ENCODE assay signal across 8 cellular contexts in the genomic region with DNA sequence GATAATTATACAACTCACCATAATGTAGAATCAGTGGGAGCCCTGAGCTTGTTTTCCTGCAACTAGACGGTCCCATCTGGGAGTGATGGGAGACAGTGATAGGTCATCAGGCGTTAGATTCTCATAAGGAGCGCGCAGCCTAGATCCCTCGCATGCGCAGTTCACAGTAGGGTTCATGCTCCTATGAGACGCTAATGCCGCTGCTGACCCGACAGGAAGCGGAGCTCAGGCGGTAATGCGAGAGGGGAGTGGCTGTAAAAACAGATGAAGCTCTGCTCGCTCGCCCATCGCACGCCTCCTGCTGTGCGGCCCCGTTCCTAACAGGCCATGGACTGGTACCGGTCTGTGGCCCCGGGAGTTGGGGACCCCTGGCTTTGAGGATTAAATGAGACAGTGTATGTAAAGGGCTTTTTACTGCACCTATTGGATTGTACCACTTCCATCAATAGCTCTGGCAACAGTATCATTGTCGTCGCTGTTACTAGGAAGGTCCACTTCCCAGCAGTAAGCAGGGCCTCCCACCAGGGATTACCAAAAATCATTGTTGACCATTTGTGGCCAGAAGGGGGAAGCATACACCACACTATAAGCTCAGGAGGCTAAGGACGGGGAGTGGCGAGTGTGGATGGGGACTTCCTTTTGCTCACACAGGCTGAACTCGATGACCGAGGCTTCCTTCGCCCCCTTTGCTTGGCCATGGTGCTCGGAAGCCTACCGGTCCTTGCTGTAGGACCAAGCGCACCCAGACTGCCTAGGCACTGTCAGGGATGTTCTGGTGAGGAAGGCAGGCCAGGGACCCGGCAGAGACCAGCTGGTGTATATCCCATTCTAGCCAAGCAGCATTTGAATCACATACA. TPM values are rescaled to one million over a fixed set of nuclear protein-coding genes. Genes with fewer than 3 reads are reported as not detected.
A peak's percentile ranks its signal among the peaks of the same experiment; 100 is the strongest.
DNase-seq lines count a peak whose midpoint lies in the region; ATAC-seq and TF ChIP-seq lines count a peak whose summit lies in the region.

No MANE protein-coding gene starts in this region.

- TF ChIP-seq POLR2A in Peyer's patch (IDR thresholded peaks at IDR 0.05), result peak in 1 of 2 donors; percentile 59

- no peaks in the 10 kb centered on the region for H3K27me3 ChIP-seq in Peyer's patch

- H3K9me3 ChIP-seq in Peyer's patch, result no peaks in the 10 kb centered on the region

- peaks cover 0 to 5% (median 2%) of the 10 kb centered on the region in 4 donors for H3K4me1 ChIP-seq in Peyer's patch

- no peaks in the 10 kb centered on the region for H3K9me3 Mint-ChIP-seq in activated T-helper 2 cell treated with anti-CD3 and anti-CD28 coated beads, Interferon-gamma antibody, Interleukin-2, Interleukin-4, amounts not matched to agents 10 μg/mL and 5 μg/mL and 100 μg/mL, durations not matched to agents 14 hours and 24 hours and 36 hours
- H3K9me3 Mint-ChIP-seq in natural killer cell treated with Interleukin-12 subunit alpha and Interleukin-12 subunit beta and Interleukin-15 and Interleukin-18, amount 100 ng/mL, for 72 hours, result no peaks in the 10 kb centered on the region

- H3K36me3 ChIP-seq in Peyer's patch, result no peaks in the 10 kb centered on the region

- H3K27ac ChIP-seq in Peyer's patch, result peak overlapping the region; percentile 77 to 95 (median 83)

- in situ Hi-C loops in KBM-7 (cut with MboI; ENCODE audit: low pct_unique_long_range_greater_than_20kb, low sequenced_read_pairs), result no loop called here

- TF ChIP-seq CTCF in Peyer's patch (IDR thresholded peaks at IDR 0.05) (peak; percentile 52 to 93 (median 77)), fibroblast of pulmonary artery (IDR thresholded peaks at IDR 0.05; ENCODE audit: low read length, missing control alignments) (peak; percentile 57)

- H3K27ac Mint-ChIP-seq in activated T-helper 2 cell treated with anti-CD3 and anti-CD28 coated beads, Interferon-gamma antibody, Interleukin-2, Interleukin-4, amounts not matched to agents 10 μg/mL and 5 μg/mL and 100 μg/mL, durations not matched to agents 14 hours and 24 hours and 36 hours, result peak overlapping the region; percentile 85
- H3K27ac Mint-ChIP-seq in natural killer cell treated with Interleukin-12 subunit alpha and Interleukin-12 subunit beta and Interleukin-15 and Interleukin-18, amount 100 ng/mL, for 72 hours, result peak overlapping the region; percentile 85 to 97

- H3K4me3 ChIP-seq in Peyer's patch, result peak overlapping the region; percentile 18 to 52 (median 34)
- peak overlapping the region; percentile 49 for H3K4me3 ChIP-seq in fibroblast of pulmonary artery (replicated peaks; ENCODE audit: low read depth, low read length)

- ATAC-seq in GM21737 (IDR thresholded peaks at IDR 0.05; ENCODE audit: unreplicated experiment), result peak; percentile 97
- peak; percentile 97 to 98 for ATAC-seq in natural killer cell treated with Interleukin-12 subunit alpha and Interleukin-12 subunit beta and Interleukin-15 and Interleukin-18, amount 100 ng/mL, for 72 hours

- peaks cover 15% of the 10 kb centered on the region for H3K4me1 Mint-ChIP-seq in activated T-helper 2 cell treated with anti-CD3 and anti-CD28 coated beads, Interferon-gamma antibody, Interleukin-2, Interleukin-4, amounts not matched to agents 10 μg/mL and 5 μg/mL and 100 μg/mL, durations not matched to agents 14 hours and 24 hours and 36 hours (ENCODE audit: low read depth)
- peaks cover 13% of the 10 kb centered on the region in 2 donors for H3K4me1 Mint-ChIP-seq in natural killer cell treated with Interleukin-12 subunit alpha and Interleukin-12 subunit beta and Interleukin-15 and Interleukin-18, amount 100 ng/mL, for 72 hours (ENCODE audit: low read depth in 2 of 2)

- intact Hi-C loops in activated T-helper 2 cell treated with anti-CD3 and anti-CD28 coated beads, Interferon-gamma antibody, Interleukin-2, Interleukin-4, amounts not matched to agents 10 μg/mL and 5 μg/mL and 100 μg/mL, durations not matched to agents 14 hours and 24 hours and 36 hours (cut with micrococcal nuclease), result loop anchor here (1.0 to 10.0 kb wide), 7 partner anchors 27 to 742 kb away; a partner anchor contains a TSS

- H3K4me3 Mint-ChIP-seq in activated T-helper 2 cell treated with anti-CD3 and anti-CD28 coated beads, Interferon-gamma antibody, Interleukin-2, Interleukin-4, amounts not matched to agents 10 μg/mL and 5 μg/mL and 100 μg/mL, durations not matched to agents 14 hours and 24 hours and 36 hours (ENCODE audit: low read depth), result peak overlapping the region; percentile 80
- peak overlapping the region; percentile 89 for H3K4me3 Mint-ChIP-seq in natural killer cell treated with Interleukin-12 subunit alpha and Interleukin-12 subunit beta and Interleukin-15 and Interleukin-18, amount 100 ng/mL, for 72 hours

- H3K27me3 Mint-ChIP-seq in activated T-helper 2 cell treated with anti-CD3 and anti-CD28 coated beads, Interferon-gamma antibody, Interleukin-2, Interleukin-4, amounts not matched to agents 10 μg/mL and 5 μg/mL and 100 μg/mL, durations not matched to agents 14 hours and 24 hours and 36 hours (ENCODE audit: low read depth), result peaks cover 8% of the 10 kb centered on the region
- H3K27me3 Mint-ChIP-seq in natural killer cell treated with Interleukin-12 subunit alpha and Interleukin-12 subunit beta and Interleukin-15 and Interleukin-18, amount 100 ng/mL, for 72 hours, result no peaks in the 10 kb centered on the region

- no peaks in the 10 kb centered on the region for H3K36me3 Mint-ChIP-seq in activated T-helper 2 cell treated with anti-CD3 and anti-CD28 coated beads, Interferon-gamma antibody, Interleukin-2, Interleukin-4, amounts not matched to agents 10 μg/mL and 5 μg/mL and 100 μg/mL, durations not matched to agents 14 hours and 24 hours and 36 hours (ENCODE audit: low read depth)
- no peaks in the 10 kb centered on the region for H3K36me3 Mint-ChIP-seq in natural killer cell treated with Interleukin-12 subunit alpha and Interleukin-12 subunit beta and Interleukin-15 and Interleukin-18, amount 100 ng/mL, for 72 hours

- DNase-seq in DMS79 (lab: John Stamatoyannopoulos, UW) (peak; percentile 73), KBM-7 (peak; percentile 93), Peyer's patch (peak; percentile 81 to 94 (median 82)), fibroblast of pulmonary artery (ENCODE audit: low read depth) (peak; percentile 94)
- peak; percentile 71 for DNase-seq in activated T-helper 2 cell treated with anti-CD3 and anti-CD28 coated beads, Interferon-gamma antibody, Interleukin-2, Interleukin-4, amounts not matched to agents 10 μg/mL and 5 μg/mL and 100 μg/mL, durations not matched to agents 14 hours and 24 hours and 36 hours (ENCODE audit: low spot score)
- peak; percentile 92 for DNase-seq in natural killer cell treated with Interleukin-12 subunit alpha and Interleukin-12 subunit beta and Interleukin-15 and Interleukin-18, amount 100 ng/mL, for 72 hours (ENCODE audit: low spot score)
- DNase-seq in stimulated activated naive CD4-positive, alpha-beta T cell (lab: John Stamatoyannopoulos, UW), result peak; percentile 36 to 76 (median 54)

RNA-seq across cellular contexts. Expression of a gene that starts 26.4 kb away (rescaled TPM):
- 10 to 100 TPM in 3 of 4 donors, 1 to 10 TPM in 1; 3.9 to 59.4 (median 22.9) TPM for total RNA-seq in Peyer's patch
- 102 and 107 TPM in 2 replicates for total RNA-seq in activated T-helper 2 cell treated with anti-CD3 and anti-CD28 coated beads, Interferon-gamma antibody, Interleukin-2, Interleukin-4, amounts not matched to agents 10 μg/mL and 5 μg/mL and 100 μg/mL, durations not matched to agents 14 hours and 24 hours and 36 hours
- 100 to 1,000 TPM; 102 to 115 TPM for total RNA-seq in natural killer cell treated with Interleukin-12 subunit alpha and Interleukin-12 subunit beta and Interleukin-15 and Interleukin-18, amount 100 ng/mL, for 72 hours

Comparison
In these comparisons a context has a peak if more than half of its experiments do, and no peak if none do; other contexts are left out.
1. Peak in every context shown above with its lines: DNase-seq, ATAC-seq, H3K4me3 ChIP-seq and H3K27ac ChIP-seq.